In genomic region chr15:101277038-101277822, GRCh38 we compare ENCODE assay signal across 8 cellular contexts. TPM values are rescaled to one million over a fixed set of nuclear protein-coding genes. Genes with fewer than 3 reads are reported as not detected.
DNase-seq lines count a peak whose midpoint lies in the region; ATAC-seq and TF ChIP-seq lines count a peak whose summit lies in the region.

TSS of gene SELENOS (minus strand) at chr15:101277485. CDS start at chr15:101277417, 68 bp downstream.

- H3K9me3 ChIP-seq in body of pancreas (no peaks in the 10 kb centered on the region), iPS DF 6.9 (ENCODE audit: control insufficient read depth, insufficient read depth, low read length) (no peaks in the 10 kb centered on the region), gastrocnemius medialis (no peaks in the 10 kb centered on the region)

- H3K4me1 ChIP-seq in body of pancreas (peaks cover 13% of the 10 kb centered on the region), iPS DF 6.9 (ENCODE audit: control insufficient read depth, insufficient read depth, low read length) (no peaks in the 10 kb centered on the region), gastrocnemius medialis (peaks cover 33 to 48% of the 10 kb centered on the region in 2 donors)

- intact Hi-C loops in body of pancreas (cut with DNase I): no loop called here
- intact Hi-C loops in gastrocnemius medialis (cut with DNase I; ENCODE audit: low total_unique reads): loop anchor here (1.0 to 5.0 kb wide), 4 partner anchors 18 to 675 kb away; partner anchors contain the start of genes ASB7, LINS1, SNRPA1 and TM2D3

- WGBS in body of pancreas, 2 donors: 0 to 1% methylated on average over 31 to 91 of the region's 91 CpGs
- WGBS in iPS DF 6.9 (ENCODE audit: insufficient coverage, insufficient read length): no CpG with 5 or more reads among the region's 91 CpGs

- H3K4me3 ChIP-seq in body of pancreas (peak within 1 kb of the TSS; percentile 50 to 76), iPS DF 6.9 (ENCODE audit: low read length) (peak within 1 kb of the TSS; percentile 96), gastrocnemius medialis (peak within 1 kb of the TSS; percentile 77 to 88 (median 83))

- TF ChIP-seq CTCF in body of pancreas (IDR thresholded peaks at IDR 0.05) (peak in 1 of 7 experiments; percentile 17), gastrocnemius medialis (IDR thresholded peaks at IDR 0.05 in 4 of 5, conservative IDR thresholded peaks at IDR 0.05 in 1 of 5) (peak in 1 of 5 experiments; percentile 11)

- H3K27me3 ChIP-seq in body of pancreas: no peaks in the 10 kb centered on the region
- no peaks in the 10 kb centered on the region for H3K27me3 ChIP-seq in iPS DF 6.9 (ENCODE audit: control insufficient read depth, insufficient read depth, low read length)
- no peaks in the 10 kb centered on the region for H3K27me3 ChIP-seq in gastrocnemius medialis

- H3K36me3 ChIP-seq in body of pancreas (replicated peaks in 1 of 2; ENCODE audit: insufficient read depth in 1 of 2, low read depth in 2 of 2) (peaks cover 14 to 38% of the 10 kb centered on the region in 2 donors), iPS DF 6.9 (ENCODE audit: control insufficient read depth, insufficient read depth, low read length) (peaks cover 17% of the 10 kb centered on the region), gastrocnemius medialis (peaks cover 4 to 69% of the 10 kb centered on the region in 2 donors)

- ATAC-seq in HG02870 (IDR thresholded peaks at IDR 0.05; ENCODE audit: unreplicated experiment) (peak; percentile 74), body of pancreas (peak; percentile 97), gastrocnemius medialis (peak; percentile 83 to 85)

- peak; percentile 61 for DNase-seq in NCI-H1436 (lab: John Stamatoyannopoulos, UW)
- DNase-seq in NCI-H1436 treated with DMSO at 0.1 percent for 48 hours (lab: John Stamatoyannopoulos, UW): no peak
- DNase-seq in NCI-H187 treated with DMSO at 0.1 percent for 48 hours (lab: John Stamatoyannopoulos, UW): peak; percentile 42
- DNase-seq in UCSD-AML1 (lab: John Stamatoyannopoulos, UW; ENCODE audit: unreplicated experiment): peak; percentile 93
- peak; percentile 91 to 94 (median 92) for DNase-seq in body of pancreas
- DNase-seq in iPS DF 6.9 (ENCODE audit: low read depth, low spot score): no peak
- DNase-seq in gastrocnemius medialis: peak; percentile 88 to 89

- peak; percentile 80 to 91 (median 86) for TF ChIP-seq POLR2A in body of pancreas (IDR thresholded peaks at IDR 0.05)
- peak; percentile 99 to 100 for TF ChIP-seq POLR2A in gastrocnemius medialis (IDR thresholded peaks at IDR 0.05)

- H3K27ac ChIP-seq in body of pancreas (peak within 1 kb of the TSS; percentile 73 to 96 (median 90)), iPS DF 6.9 (ENCODE audit: low read length) (no peak within 1 kb of the TSS), gastrocnemius medialis (peak within 1 kb of the TSS; percentile 90 to 98 (median 94))

- in situ Hi-C loops in gastrocnemius medialis (cut with MboI; ENCODE audit: low sequenced_read_pairs in 4 of 4): no loop called here

RNA-seq across cellular contexts. Expression of gene SELENOS, which starts in this region (rescaled TPM):
- total RNA-seq in body of pancreas (10 to 100 TPM; 37.2 to 45.1 TPM), gastrocnemius medialis (100 to 1,000 TPM in 1 of 4 donors, 10 to 100 TPM in 3; 74.9 to 106 (median 89.1) TPM)

Comparison
In these comparisons a context has a peak if more than half of its experiments do, and no peak if none do; other contexts are left out.
1. DNase-seq: peak in NCI-H1436 (single experiment), NCI-H187 treated with DMSO at 0.1 percent for 48 hours (single experiment), UCSD-AML1 (single experiment), body of pancreas (4 of 4) and gastrocnemius medialis (2 of 2); none in NCI-H1436 treated with DMSO at 0.1 percent for 48 hours (single experiment) and iPS DF 6.9 (single experiment).
2. Peak in every context shown above with its lines, with median percentiles within 50 percentile points of each other: ATAC-seq and H3K4me3 ChIP-seq.